ENCODE assay signal across 1 cellular context in the genomic region with DNA sequence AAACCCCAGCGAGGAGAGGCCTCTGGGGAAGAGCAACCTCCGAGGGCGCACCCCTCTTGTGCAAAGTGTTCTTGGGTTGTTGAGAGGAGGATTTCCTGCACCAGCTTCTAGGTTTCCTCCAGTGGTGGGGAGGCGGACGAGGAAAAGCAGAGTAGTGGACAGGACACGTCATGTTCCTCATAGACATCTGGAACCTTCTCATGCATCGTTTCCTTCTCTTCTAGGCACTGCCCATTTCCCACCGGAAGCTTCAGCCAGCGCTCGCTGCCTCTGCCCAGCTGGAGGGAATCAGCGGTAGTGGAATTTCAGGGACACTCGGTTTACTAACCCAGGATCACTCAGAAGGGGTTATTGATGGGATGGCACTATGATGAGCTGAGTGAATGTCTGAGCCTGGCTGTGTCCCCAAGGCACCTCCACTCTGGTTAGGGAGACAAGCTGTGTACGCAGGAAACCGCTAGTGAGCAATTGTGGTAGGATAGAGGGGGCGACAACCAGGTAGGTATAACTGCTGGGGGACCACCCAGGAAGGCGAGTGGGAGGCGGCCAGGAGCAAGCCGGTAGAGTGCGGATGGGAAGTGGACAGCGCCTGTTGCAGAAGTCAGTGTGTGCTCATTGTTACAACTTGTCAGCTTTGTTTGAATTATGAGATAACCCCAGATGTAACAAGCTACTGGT.
TF ChIP-seq lines count a peak whose summit lies in the region.

No MANE protein-coding gene starts in this region.

TF ChIP-seq in HepG2, 621 proteins besides CTCF, POLR2A, EP300 and RAD21 (continued from another document):
- TF ChIP-seq RBFOX2 (IDR thresholded peaks at IDR 0.05; ENCODE audit: low read depth, low read length) = peak; percentile 45; the same call in 1 of the 2 replicates
- no peak for TF ChIP-seq POGK (CRISPR knock-in tag; conservative IDR thresholded peaks at IDR 0.05)
- 0 out of 2 replicates have a peak, but pooled peaks have one; percentile 33 for TF ChIP-seq AHR (CRISPR knock-in tag; IDR thresholded peaks at IDR 0.05)
- TF ChIP-seq ATF3 (CRISPR knock-in tag; IDR thresholded peaks at IDR 0.05) = no peak
TF ChIP-seq in HepG2: peak in this region for 21.
